Comparison of ENCODE assay signal across 1 cellular context in genomic region chr16:1153480-1154160, GRCh38.
TF ChIP-seq lines count a peak whose summit lies in the region.

No MANE protein-coding gene starts in this region.

TF ChIP-seq in A549, 52 proteins besides CTCF, POLR2A, EP300 and RAD21:
- no peak for TF ChIP-seq RFX5 (IDR thresholded peaks at IDR 0.05)
- TF ChIP-seq, protein P1, sequence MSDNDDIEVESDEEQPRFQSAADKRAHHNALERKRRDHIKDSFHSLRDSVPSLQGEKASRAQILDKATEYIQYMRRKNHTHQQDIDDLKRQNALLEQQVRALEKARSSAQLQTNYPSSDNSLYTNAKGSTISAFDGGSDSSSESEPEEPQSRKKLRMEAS (IDR thresholded peaks at IDR 0.05), result 0 out of 2 replicates have a peak, but pooled peaks have one; percentile 11
TF ChIP-seq in A549: peak in this region for 1.
